ENCODE assay signal across 22 cellular contexts in genomic region chr7:133950856-133951255, GRCh38.
"Had no signal": no experiment of that assay in that cellular context is flagged by ENCODE, and none has a peak within 500 bp of the region (broad histone marks: within the 10 kb centered on the region; RNA-seq: fewer than 3 reads in every experiment).

No MANE protein-coding gene starts in this region.

- FAIRE-seq: keratinocyte, urothelium cell line had no signal

- H3K9me3 Mint-ChIP-seq: nephron had no signal

- H3K27me3 ChIP-seq: ascending aorta, brain microvascular endothelial cell, esophagus squamous epithelium, ovary, right lobe of liver, testis, transverse colon had no signal

- H3K4me1 Mint-ChIP-seq: activated naive CD4-positive, alpha-beta T cell treated with anti-CD3 and anti-CD28 coated beads, Interleukin-2, amount 10 ng/mL, durations not matched to agents 7 days and 5 days; activated naive CD8-positive, alpha-beta T cell treated with anti-CD3 and anti-CD28 coated beads, Interleukin-2, amount 10 ng/mL, durations not matched to agents 7 days and 5 days; nephron had no signal

- H3K36me3 ChIP-seq: ascending aorta, brain microvascular endothelial cell, ovary, right lobe of liver, transverse colon had no signal

- H3K4me1 ChIP-seq: ascending aorta, esophagus squamous epithelium, right lobe of liver, testis, transverse colon had no signal

- H3K27ac ChIP-seq: ascending aorta, brain microvascular endothelial cell, esophagus squamous epithelium, ovary, right lobe of liver, testis, transverse colon had no signal

- H3K4me3 ChIP-seq: ascending aorta, esophagus squamous epithelium, ovary, right lobe of liver, testis, transverse colon had no signal

- ATAC-seq: left cardiac atrium, left ventricle myocardium superior, right lobe of liver had no signal

- H3K27ac Mint-ChIP-seq: activated naive CD4-positive, alpha-beta T cell treated with anti-CD3 and anti-CD28 coated beads, Interleukin-2, amount 10 ng/mL, durations not matched to agents 7 days and 5 days; activated naive CD8-positive, alpha-beta T cell treated with anti-CD3 and anti-CD28 coated beads, Interleukin-2, amount 10 ng/mL, durations not matched to agents 7 days and 5 days; nephron; progenitor cell of endocrine pancreas had no signal

- DNase-seq: activated CD4-positive, alpha-beta T cell treated with anti-CD3 and anti-CD28 coated beads for 4 hours; activated CD4-positive, alpha-beta T cell treated with anti-CD3 and anti-CD28 coated beads, Interleukin-2, amount 50 U/mL, for 4 hours; activated effector memory CD4-positive, alpha-beta T cell treated with anti-CD3 and anti-CD28 coated beads, Interleukin-2, amount 50 U/mL, for 16 hours; activated naive CD4-positive, alpha-beta T cell treated with anti-CD3 and anti-CD28 coated beads, Interleukin-2, amount 10 ng/mL, durations not matched to agents 7 days and 5 days; activated naive CD8-positive, alpha-beta T cell treated with anti-CD3 and anti-CD28 coated beads, Interleukin-2, amount 10 ng/mL, durations not matched to agents 7 days and 5 days; activated T-cell treated with anti-CD3 and anti-CD28 coated beads for 4 hours; brain microvascular endothelial cell; esophagus squamous epithelium; foreskin melanocyte; left cardiac atrium; left ventricle myocardium superior; ovary; right lobe of liver; stimulated activated CD4-positive, alpha-beta T cell treated with anti-CD3 and anti-CD28 coated beads, Interleukin-2, amount 100 ng/mL, for 48 hours; stimulated activated naive CD4-positive, alpha-beta T cell treated with Interleukin-2 at 50 U/mL for 16 hours; testis; transverse colon had no signal

- H3K4me3 Mint-ChIP-seq: activated naive CD4-positive, alpha-beta T cell treated with anti-CD3 and anti-CD28 coated beads, Interleukin-2, amount 10 ng/mL, durations not matched to agents 7 days and 5 days; activated naive CD8-positive, alpha-beta T cell treated with anti-CD3 and anti-CD28 coated beads, Interleukin-2, amount 10 ng/mL, durations not matched to agents 7 days and 5 days; nephron had no signal

- H3K9me3 ChIP-seq: ascending aorta, esophagus squamous epithelium, ovary, right lobe of liver, testis, transverse colon had no signal

- H3K27me3 Mint-ChIP-seq: activated naive CD4-positive, alpha-beta T cell treated with anti-CD3 and anti-CD28 coated beads, Interleukin-2, amount 10 ng/mL, durations not matched to agents 7 days and 5 days; activated naive CD8-positive, alpha-beta T cell treated with anti-CD3 and anti-CD28 coated beads, Interleukin-2, amount 10 ng/mL, durations not matched to agents 7 days and 5 days; progenitor cell of endocrine pancreas had no signal
